ENCODE assay signal across 1 cellular context in genomic region chr22:49457946-49458707, GRCh38.
TF ChIP-seq lines count a peak whose summit lies in the region.

No MANE protein-coding gene starts in this region.

TF ChIP-seq in GM23338, 12 proteins besides CTCF, POLR2A, EP300 and RAD21:
- TF ChIP-seq ZNF462 (CRISPR knock-in tag; IDR thresholded peaks at IDR 0.05): no peak
- no peak for TF ChIP-seq ZNF331 (CRISPR knock-in tag; IDR thresholded peaks at IDR 0.05; ENCODE audit: low read depth)
- no peak for TF ChIP-seq ETS1 (IDR thresholded peaks at IDR 0.05)
- no peak for TF ChIP-seq EZH2phosphoT487 (IDR thresholded peaks at IDR 0.05; ENCODE audit: unreplicated experiment)
- no peak for TF ChIP-seq STAT1 (IDR thresholded peaks at IDR 0.05; ENCODE audit: unreplicated experiment)
- no peak for TF ChIP-seq EZH2 (IDR thresholded peaks at IDR 0.05; ENCODE audit: low read depth, unreplicated experiment)
- TF ChIP-seq REST (IDR thresholded peaks at IDR 0.05; ENCODE audit: unreplicated experiment): no peak
- no peak for TF ChIP-seq NANOG (IDR thresholded peaks at IDR 0.05; ENCODE audit: borderline replicate concordance)
- TF ChIP-seq POLR2AphosphoS5 (IDR thresholded peaks at IDR 0.05; ENCODE audit: low read depth): no peak
- TF ChIP-seq JUNB (IDR thresholded peaks at IDR 0.05; ENCODE audit: unreplicated experiment): no peak
- TF ChIP-seq CREB1 (CRISPR knock-in tag; IDR thresholded peaks at IDR 0.05; ENCODE audit: low read depth): no peak
- TF ChIP-seq ZNF114 (CRISPR knock-in tag; IDR thresholded peaks at IDR 0.05): no peak
